In the genomic region with DNA sequence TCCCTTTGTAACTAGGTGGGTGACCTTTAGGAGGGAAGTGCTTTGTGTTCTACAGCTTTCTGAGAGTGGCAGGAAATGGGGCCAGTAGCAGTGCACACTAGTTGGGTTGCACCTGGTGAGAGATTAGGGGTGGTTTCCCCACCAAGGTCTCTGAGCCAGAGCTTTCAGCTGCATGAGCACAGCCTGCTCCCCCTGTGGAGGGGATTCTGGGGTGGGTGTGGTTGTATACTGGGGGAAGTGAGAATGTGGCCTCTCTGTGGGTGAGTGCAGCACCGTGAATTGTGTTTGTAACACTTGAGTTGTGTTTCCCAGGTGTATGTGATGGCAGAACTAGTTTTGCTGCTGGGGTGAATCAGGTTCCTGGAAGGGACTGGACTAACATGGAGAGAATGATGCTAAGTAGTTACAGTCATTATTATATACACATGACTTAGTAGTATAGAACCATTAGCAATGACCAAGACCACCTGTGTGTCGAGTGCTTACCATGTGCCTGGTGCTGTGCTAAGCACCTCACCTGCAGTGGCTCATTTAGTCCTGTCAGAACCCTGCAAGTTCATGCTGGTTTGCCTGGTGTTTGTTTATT, we compare ENCODE assay signal across 8 cellular contexts. TPM values are rescaled to one million over a fixed set of nuclear protein-coding genes. Genes with fewer than 3 reads are reported as not detected.
DNase-seq lines count a peak whose midpoint lies in the region; ATAC-seq and TF ChIP-seq lines count a peak whose summit lies in the region.

No MANE protein-coding gene starts in this region.

- peak overlapping the region; percentile 80 to 90 (median 87) for H3K4me3 Mint-ChIP-seq in immature natural killer cell

- H3K4me1 Mint-ChIP-seq in immature natural killer cell = peaks cover 52 to 58% of the 10 kb centered on the region in 2 donors

- peak; percentile 69 for ATAC-seq in GM21528 (IDR thresholded peaks at IDR 0.05; ENCODE audit: low FRiP score, unreplicated experiment)

- peaks cover 0 to 12% of the 10 kb centered on the region in 2 donors for H3K4me1 ChIP-seq in uterus

- no peaks in the 10 kb centered on the region for H3K27me3 ChIP-seq in uterus

- in situ Hi-C loops in GM13976 (cut with MboI; ENCODE audit: low sequenced_read_pairs, unreplicated experiment) = no loop called here

- H3K36me3 ChIP-seq in uterus = no peaks in the 10 kb centered on the region

- CTCF ChIA-PET in HEK293T (lab: Yijun Ruan, JAX) = interaction anchor here (0.6 to 3.3 kb wide), 13 partner anchors 9 to 411 kb away, joined by 3 to 25 read pairs (median 4); a partner anchor contains a TSS

- TF ChIP-seq CTCF in GM13976 (IDR thresholded peaks at IDR 0.05; ENCODE audit: borderline replicate concordance, control extremely low read depth, extremely low read depth, insufficient read depth, missing control alignments) (no peak), uterus (IDR thresholded peaks at IDR 0.05) (no peak)

- H3K9me3 Mint-ChIP-seq in immature natural killer cell = no peaks in the 10 kb centered on the region

- POLR2A ChIA-PET in HEK293T (lab: Yijun Ruan, JAX) = interaction anchor here (0.7 to 2.8 kb wide), 3 partner anchors 11 to 75 kb away, joined by 4 to 15 read pairs (median 4); a partner anchor contains a TSS

- TF ChIP-seq POLR2A in uterus (IDR thresholded peaks at IDR 0.05) = no peak

- peak overlapping the region; percentile 91 to 99 (median 96) for H3K27ac Mint-ChIP-seq in immature natural killer cell

- DNase-seq in GM13976 (ENCODE audit: low spot score) (peak; percentile 85), immature natural killer cell (peak; percentile 81 to 84 (median 83)), uterus (no peak), HEK293T (ENCODE audit: extremely low spot score) (no peak)
- peak; percentile 92 for DNase-seq in Jurkat, Clone E6-1 (ENCODE audit: low read depth, low spot score)
- peak; percentile 67 to 73 for DNase-seq in activated T-cell treated with anti-CD3 and anti-CD28 coated beads, Interleukin-2, amount 50 U/mL, for 48 hours
- DNase-seq in stimulated activated naive CD4-positive, alpha-beta T cell treated with Interleukin-2 at 50 U/mL for 16 hours (lab: John Stamatoyannopoulos, UW) = peak; percentile 33

- intact Hi-C loops in uterus (cut with DNase I; ENCODE audit: low total_unique reads) = no loop called here

- peak overlapping the region in 1 of 2 donors; percentile 82 for H3K27ac ChIP-seq in uterus

- H3K36me3 Mint-ChIP-seq in immature natural killer cell = no peaks in the 10 kb centered on the region

- peaks cover 3 to 15% (median 7%) of the 10 kb centered on the region in 3 donors for H3K27me3 Mint-ChIP-seq in immature natural killer cell (ENCODE audit: low read depth in 3 of 3)

- H3K9me3 ChIP-seq in uterus = no peaks in the 10 kb centered on the region

- no peak overlapping the region for H3K4me3 ChIP-seq in Jurkat, Clone E6-1 (ENCODE audit: low read length)
- H3K4me3 ChIP-seq in uterus = no peak overlapping the region

TF ChIP-seq in HEK293T, 16 proteins besides CTCF, POLR2A, EP300 and RAD21:
- TF ChIP-seq LEF1 (IDR thresholded peaks at IDR 0.05; ENCODE audit: borderline replicate concordance) = no peak
TF ChIP-seq in HEK293T: peak in this region for 0.

RNA-seq across cellular contexts. Expression of a gene that starts 11.8 kb away (rescaled TPM):
- 9.5 TPM for polyA plus RNA-seq in Jurkat, Clone E6-1 (2012; ENCODE audit: insufficient read depth, insufficient read length)
- polyA plus RNA-seq in immature natural killer cell = 100 to 1,000 TPM; 339 to 410 (median 385) TPM
- 10 to 100 TPM in 3 of 4 donors, 1 to 10 TPM in 1; 3.3 to 51.3 (median 35.0) TPM for total RNA-seq in uterus

Comparison
In these comparisons a context has a peak if more than half of its experiments do, and no peak if none do; other contexts are left out.
1. DNase-seq: peak in GM13976 (single experiment), Jurkat, Clone E6-1 (single experiment), activated T-cell treated with anti-CD3 and anti-CD28 coated beads, Interleukin-2, amount 50 U/mL, for 48 hours (2 of 2), immature natural killer cell (3 of 3) and stimulated activated naive CD4-positive, alpha-beta T cell treated with Interleukin-2 at 50 U/mL for 16 hours (single experiment); none in uterus (0 of 2) and HEK293T (single experiment).